Comparison of ENCODE assay signal across 8 cellular contexts in genomic region chr2:70901235-70902066, GRCh38. TPM values are rescaled to one million over a fixed set of nuclear protein-coding genes. Genes with fewer than 3 reads are reported as not detected.
A peak's percentile ranks its signal among the peaks of the same experiment; 100 is the strongest.
DNase-seq lines count a peak whose midpoint lies in the region; ATAC-seq, FAIRE-seq and TF ChIP-seq lines count a peak whose summit lies in the region.

No MANE protein-coding gene starts in this region.

- H3K27me3 Mint-ChIP-seq in CD4-positive, alpha-beta memory T cell: peaks cover 63 to 76% of the 10 kb centered on the region in 2 donors
- H3K27me3 Mint-ChIP-seq in IgD-negative memory B cell: peaks cover 80% of the 10 kb centered on the region

- in situ Hi-C loops in astrocyte of the spinal cord (cut with HindIII; ENCODE audit: low sequenced_read_pairs): no loop called here

- no peak for FAIRE-seq in keratinocyte (lab: Jason Lieb, UNC)

- H3K9me3 ChIP-seq in CD4-positive, alpha-beta memory T cell (ENCODE audit: control insufficient read depth in 1 of 2, low read length in 2 of 2): no peaks in the 10 kb centered on the region
- no peaks in the 10 kb centered on the region for H3K9me3 ChIP-seq in keratinocyte (ENCODE audit: control insufficient read depth, low read depth, low read length)
- peaks cover 0 to 9% (median 4%) of the 10 kb centered on the region in 4 donors for H3K9me3 ChIP-seq in stomach

- intact Hi-C loops in CD4-positive, alpha-beta memory T cell (cut with micrococcal nuclease): no loop called here
- intact Hi-C loops in stomach (cut with DNase I; ENCODE audit: low total_unique reads): no loop called here

- no peak for TF ChIP-seq EP300 in stomach (IDR thresholded peaks at IDR 0.05)

- no peak for TF ChIP-seq POLR2A in stomach (IDR thresholded peaks at IDR 0.05)

- CTCF ChIA-PET in CD4-positive, alpha-beta memory T cell (lab: Charles Lee; ENCODE audit: partially characterized antibody): no interaction called here

- peaks cover 15% of the 10 kb centered on the region for H3K4me1 ChIP-seq in CD4-positive, alpha-beta memory T cell (ENCODE audit: insufficient read depth, low read length)
- peaks cover 8% of the 10 kb centered on the region for H3K4me1 ChIP-seq in keratinocyte (ENCODE audit: control insufficient read depth, extremely low read depth, insufficient read depth, low read length)
- H3K4me1 ChIP-seq in stomach: peaks cover 25 to 40% (median 30%) of the 10 kb centered on the region in 4 donors

- no peak overlapping the region for H3K27ac ChIP-seq in CD4-positive, alpha-beta memory T cell (ENCODE audit: low read depth, low read length)
- no peak overlapping the region for H3K27ac ChIP-seq in keratinocyte (ENCODE audit: control insufficient read depth, insufficient read depth, low read length)
- H3K27ac ChIP-seq in stomach: no peak overlapping the region

- no peaks in the 10 kb centered on the region for H3K79me2 ChIP-seq in keratinocyte (ENCODE audit: control insufficient read depth, insufficient read depth, low read length)

- dilution Hi-C loops in keratinocyte (cut with MboI; ENCODE audit: extremely low pct_ligation_motif_present, low sequenced_read_pairs): no loop called here

- DNase-seq in CD4-positive, alpha-beta memory T cell: no peak
- DNase-seq in astrocyte of the spinal cord (ENCODE audit: low read depth, low spot score) (peak; percentile 37), keratinocyte (ENCODE audit: low read depth, low spot score) (no peak), stomach (no peak)
- DNase-seq in stimulated activated CD4-positive, alpha-beta T cell treated with anti-CD3 and anti-CD28 coated beads, Interleukin-2, amount 100 ng/mL, for 48 hours: no peak

- no peaks in the 10 kb centered on the region for H3K9me3 Mint-ChIP-seq in CD4-positive, alpha-beta memory T cell
- H3K9me3 Mint-ChIP-seq in IgD-negative memory B cell: peaks cover 0 to 2% (median 0%) of the 10 kb centered on the region in 3 donors

- no peaks in the 10 kb centered on the region for H3K36me3 Mint-ChIP-seq in CD4-positive, alpha-beta memory T cell
- H3K36me3 Mint-ChIP-seq in IgD-negative memory B cell: no peaks in the 10 kb centered on the region

- WGBS in stomach, 5 donors: 7 to 21% (median 11%) methylated on average over 43 to 77 of the region's 77 CpGs

- no peak overlapping the region for H3K27ac Mint-ChIP-seq in CD4-positive, alpha-beta memory T cell
- peak overlapping the region in 2 of 3 donors; percentile 52 to 57 for H3K27ac Mint-ChIP-seq in IgD-negative memory B cell

- TF ChIP-seq CTCF in astrocyte of the spinal cord (IDR thresholded peaks at IDR 0.05; ENCODE audit: low read depth, low read length) (no peak), keratinocyte (optimal IDR thresholded peaks at IDR 0.05 in 1 of 3, IDR thresholded peaks at IDR 0.05 in 1 of 3, conservative IDR thresholded peaks at IDR 0.05 in 1 of 3; ENCODE audit: extremely low read depth in 1 of 3, insufficient read depth in 2 of 3, low read length in 3 of 3) (no peak), stomach (IDR thresholded peaks at IDR 0.05) (no peak)

- no peak overlapping the region for H3K4me3 ChIP-seq in CD4-positive, alpha-beta memory T cell (ENCODE audit: low read length in 2 of 2)
- H3K4me3 ChIP-seq in astrocyte of the spinal cord (ENCODE audit: low read depth, low read length) (peak overlapping the region; percentile 42), keratinocyte (ENCODE audit: control insufficient read depth in 2 of 3, extremely low read depth in 1 of 3, insufficient read depth in 2 of 3, low read depth in 1 of 3, low read length in 3 of 3) (peak overlapping the region; percentile 34 to 78 (median 65)), stomach (peak overlapping the region; percentile 40 to 64 (median 54))

- peak overlapping the region; percentile 86 for H2AFZ ChIP-seq in keratinocyte (ENCODE audit: control insufficient read depth, low read length)

- no peaks in the 10 kb centered on the region for H3K9me1 ChIP-seq in keratinocyte (ENCODE audit: control insufficient read depth, extremely low read depth, insufficient read depth, low read length)

- H3K4me1 Mint-ChIP-seq in CD4-positive, alpha-beta memory T cell: peaks cover 16 to 34% (median 21%) of the 10 kb centered on the region in 4 donors
- H3K4me1 Mint-ChIP-seq in IgD-negative memory B cell: peaks cover 0 to 19% (median 3%) of the 10 kb centered on the region in 3 donors

- peak overlapping the region; percentile 28 for H3K9ac ChIP-seq in keratinocyte (ENCODE audit: control insufficient read depth, extremely low read depth, insufficient read depth, low read length)

- H4K20me1 ChIP-seq in keratinocyte (ENCODE audit: control insufficient read depth, extremely low read depth, insufficient read depth, low read length): no peaks in the 10 kb centered on the region

- peaks cover 33% of the 10 kb centered on the region for H3K27me3 ChIP-seq in CD4-positive, alpha-beta memory T cell (ENCODE audit: insufficient read depth, low read length)
- H3K27me3 ChIP-seq in keratinocyte (ENCODE audit: control insufficient read depth, extremely low read depth, insufficient read depth, low read length) (peaks cover 95% of the 10 kb centered on the region), stomach (peaks cover 37 to 100% (median 89%) of the 10 kb centered on the region in 3 donors)

- POLR2A ChIA-PET in CD4-positive, alpha-beta memory T cell (lab: Charles Lee; ENCODE audit: partially characterized antibody): no interaction called here

- no peaks in the 10 kb centered on the region for H3K36me3 ChIP-seq in CD4-positive, alpha-beta memory T cell (ENCODE audit: insufficient read depth, low read length)
- H3K36me3 ChIP-seq in keratinocyte (ENCODE audit: control insufficient read depth in 2 of 2, extremely low read depth in 1 of 2, insufficient read depth in 2 of 2, low read length in 2 of 2) (no peaks in the 10 kb centered on the region), stomach (no peaks in the 10 kb centered on the region)

- peak overlapping the region; percentile 55 to 80 (median 72) for H3K4me3 Mint-ChIP-seq in CD4-positive, alpha-beta memory T cell
- peak overlapping the region; percentile 16 to 70 (median 58) for H3K4me3 Mint-ChIP-seq in IgD-negative memory B cell

- peak overlapping the region; percentile 91 for H3K4me2 ChIP-seq in keratinocyte (ENCODE audit: control insufficient read depth, extremely low read depth, insufficient read depth, low read depth, low read length)

- ATAC-seq in HG03280 (IDR thresholded peaks at IDR 0.05; ENCODE audit: unreplicated experiment) (no peak), HG02571 (IDR thresholded peaks at IDR 0.05; ENCODE audit: unreplicated experiment) (no peak)

RNA-seq across cellular contexts. Expression of gene VAX2, which starts 1.1 kb away (rescaled TPM):
- total RNA-seq in CD4-positive, alpha-beta memory T cell: not detected
- polyA plus RNA-seq in CD4-positive, alpha-beta memory T cell: not detected
- not detected for polyA plus RNA-seq in IgD-negative memory B cell
- polyA plus RNA-seq in keratinocyte: 0.04 to 0.22 TPM in 2 of 3 replicates, not detected in the other
- polyA plus RNA-seq in keratinocyte (2011; ENCODE audit: low read depth): not detected
- polyA plus RNA-seq in keratinocyte (2011; cell fraction: cytosol; rRNA removed): not detected in 2 replicates
- not detected in 2 replicates for polyA plus RNA-seq in keratinocyte (2011; cell fraction: nucleus; rRNA removed)
- 0.09 TPM in 1 of 2 replicates, not detected in the other for polyA plus RNA-seq in keratinocyte (2012; ENCODE audit: low replicate concordance)
- polyA minus RNA-seq in keratinocyte: not detected in 3 replicates
- not detected for polyA minus RNA-seq in keratinocyte (2011; cell fraction: cytosol; rRNA and poly(A)+ RNA removed)
- polyA minus RNA-seq in keratinocyte (2011; cell fraction: nucleus; rRNA and poly(A)+ RNA removed): not detected in 2 replicates
- total RNA-seq in stomach: 1 to 10 TPM in 1 of 5 donors, not detected in 4; 1.2 TPM
- polyA plus RNA-seq in stomach: under 1 TPM in 2 of 3 donors, not detected in 1; 0.23 to 0.25 TPM

RNA-seq across cellular contexts. Expression of gene ATP6V1B1, which starts 34.2 kb away (rescaled TPM):
- not detected for total RNA-seq in CD4-positive, alpha-beta memory T cell
- polyA plus RNA-seq in CD4-positive, alpha-beta memory T cell: not detected
- polyA plus RNA-seq in IgD-negative memory B cell (not detected), keratinocyte (0.13 TPM in 1 of 3 replicates, not detected in the others), stomach (under 1 TPM in 1 of 3 donors, not detected in 2; 0.35 TPM)
- 0.62 TPM for polyA plus RNA-seq in keratinocyte (2011; ENCODE audit: low read depth)
- polyA plus RNA-seq in keratinocyte (2011; cell fraction: cytosol; rRNA removed): not detected in 2 replicates
- polyA plus RNA-seq in keratinocyte (2011; cell fraction: nucleus; rRNA removed): 0.37 and 0.55 TPM in 2 replicates
- polyA plus RNA-seq in keratinocyte (2012; ENCODE audit: low replicate concordance): not detected in 2 replicates
- not detected in 3 replicates for polyA minus RNA-seq in keratinocyte
- not detected for polyA minus RNA-seq in keratinocyte (2011; cell fraction: cytosol; rRNA and poly(A)+ RNA removed)
- not detected in 2 replicates for polyA minus RNA-seq in keratinocyte (2011; cell fraction: nucleus; rRNA and poly(A)+ RNA removed)
- total RNA-seq in stomach: under 1 TPM in 1 of 5 donors, not detected in 4; 0.55 TPM

Comparison
In these comparisons a context has a peak if more than half of its experiments do, and no peak if none do; other contexts are left out.
1. H3K4me3 ChIP-seq: peak in astrocyte of the spinal cord (single experiment), keratinocyte (3 of 3) and stomach (4 of 4); none in CD4-positive, alpha-beta memory T cell (0 of 2).
2. H3K27ac Mint-ChIP-seq: peak in IgD-negative memory B cell (2 of 3); none in CD4-positive, alpha-beta memory T cell (0 of 7).